8 cellular contexts compared by ENCODE assay signal in the genomic region with DNA sequence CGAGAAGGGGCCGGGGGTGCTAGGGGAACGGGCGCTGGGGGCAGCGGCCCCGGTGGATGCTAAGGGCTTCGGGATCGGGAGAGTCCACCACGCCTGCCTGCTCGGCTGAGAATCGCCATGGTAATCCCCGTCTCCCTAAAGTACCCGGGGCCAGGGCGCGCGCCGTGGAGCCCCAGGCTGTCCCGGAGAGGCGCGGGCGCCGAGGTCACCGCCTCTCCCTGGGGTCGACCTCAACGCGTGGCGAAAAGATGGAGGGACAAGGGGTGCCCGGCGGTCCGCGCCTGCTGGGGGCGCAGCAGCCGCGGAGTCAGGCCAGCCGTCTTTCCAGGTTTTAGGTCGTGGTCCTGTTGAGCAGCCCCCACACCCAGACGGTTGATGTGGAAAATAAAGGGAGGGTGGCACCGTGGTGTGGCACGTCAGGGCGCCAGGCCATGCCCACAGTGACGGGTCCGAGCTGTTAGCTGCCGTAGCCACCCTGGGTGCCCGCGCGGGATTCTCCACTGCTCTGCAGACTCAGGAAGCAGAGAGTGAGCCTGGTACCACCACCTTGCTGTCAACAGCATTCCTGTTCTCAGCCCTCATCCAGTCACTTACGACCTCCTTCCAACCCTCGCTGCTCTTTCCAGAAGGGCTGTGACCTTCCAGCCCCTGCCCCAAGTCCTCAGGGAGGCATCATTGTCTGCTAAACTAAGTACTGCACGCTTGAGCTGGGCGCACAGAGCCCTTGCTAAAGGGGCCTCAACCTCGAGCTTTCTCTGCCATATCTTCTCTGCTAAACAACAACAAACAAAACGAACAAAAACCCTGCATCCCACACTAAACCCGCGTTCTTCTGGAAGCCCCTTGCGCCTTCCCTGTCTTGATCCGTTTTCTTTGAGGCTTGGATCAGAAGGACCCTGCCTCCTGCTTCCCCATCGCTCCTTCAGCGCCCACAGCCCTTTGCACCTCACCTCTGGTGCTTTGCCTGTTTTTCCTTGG. TPM values are rescaled to one million over a fixed set of nuclear protein-coding genes. Genes with fewer than 3 reads are reported as not detected.
DNase-seq lines count a peak whose midpoint lies in the region; ATAC-seq and TF ChIP-seq lines count a peak whose summit lies in the region.

No MANE protein-coding gene starts in this region.

- no peak for TF ChIP-seq RAD21 in neural cell (conservative IDR thresholded peaks at IDR 0.05)

- TF ChIP-seq CTCF in endothelial cell (IDR thresholded peaks at IDR 0.05; ENCODE audit: unreplicated experiment): no peak
- TF ChIP-seq CTCF in neural cell (IDR thresholded peaks at IDR 0.05; ENCODE audit: poor library complexity, severe bottlenecking): peak; percentile 43

- H3K36me3 ChIP-seq in neural cell (ENCODE audit: insufficient read depth, low read length): no peaks in the 10 kb centered on the region

- peaks cover 9% of the 10 kb centered on the region for H3K4me1 Mint-ChIP-seq in endothelial cell (ENCODE audit: unreplicated experiment)

- TF ChIP-seq EP300 in neural cell (conservative IDR thresholded peaks at IDR 0.05; ENCODE audit: poor library complexity, severe bottlenecking): no peak

- H3K27ac ChIP-seq in neural cell (ENCODE audit: low read length): no peak overlapping the region

- H3K9me2 ChIP-seq in neural cell (ENCODE audit: insufficient read depth, low read length): no peaks in the 10 kb centered on the region

- peak overlapping the region; percentile 48 for H3K4me2 ChIP-seq in neural cell (ENCODE audit: low read length)

- peak overlapping the region; percentile 84 for H3K4me3 Mint-ChIP-seq in endothelial cell (ENCODE audit: unreplicated experiment)

- H2AFZ ChIP-seq in neural cell (ENCODE audit: low read depth, low read length): peak overlapping the region; percentile 95

- ATAC-seq in GM18498 (IDR thresholded peaks at IDR 0.05; ENCODE audit: unreplicated experiment): peak; percentile 34
- ATAC-seq in HG03066 (IDR thresholded peaks at IDR 0.05; ENCODE audit: low read depth, unreplicated experiment): peak; percentile 16

- H4K20me1 ChIP-seq in neural cell (ENCODE audit: insufficient read depth): no peaks in the 10 kb centered on the region

- H3K9me3 Mint-ChIP-seq in endothelial cell (ENCODE audit: unreplicated experiment): no peaks in the 10 kb centered on the region

- peak overlapping the region; percentile 85 for H3K4me3 ChIP-seq in neural cell (ENCODE audit: low read length)

- peak; percentile 14 to 17 for DNase-seq in activated CD4-positive, alpha-beta T cell treated with anti-CD3 and anti-CD28 coated beads for 4 hours
- DNase-seq in endothelial cell (ENCODE audit: low spot score) (peak; percentile 23), NCI-H2196 (lab: John Stamatoyannopoulos, UW; ENCODE audit: unreplicated experiment) (no peak), NCI-H510A treated with DMSO at 0.1 percent for 48 hours (lab: John Stamatoyannopoulos, UW) (no peak)
- no peak for DNase-seq in stimulated activated naive CD4-positive, alpha-beta T cell treated with Interleukin-2 at 50 U/mL for 16 hours (lab: John Stamatoyannopoulos, UW)

- H3K9me3 ChIP-seq in neural cell (ENCODE audit: low read length): no peaks in the 10 kb centered on the region

- H3K79me2 ChIP-seq in neural cell (replicated peaks; ENCODE audit: insufficient read depth, low read length): no peaks in the 10 kb centered on the region

- H3F3A ChIP-seq in neural cell (ENCODE audit: insufficient read depth, low read length, poor library complexity, severe bottlenecking): no peaks in the 10 kb centered on the region

- peaks cover 5% of the 10 kb centered on the region for H3K36me3 Mint-ChIP-seq in endothelial cell (ENCODE audit: low read depth, unreplicated experiment)

- H3K27ac Mint-ChIP-seq in endothelial cell (ENCODE audit: unreplicated experiment): peak overlapping the region; percentile 76

- H3K27me3 Mint-ChIP-seq in endothelial cell (ENCODE audit: unreplicated experiment): peaks cover 15% of the 10 kb centered on the region

- peak overlapping the region; percentile 78 for H3K9ac ChIP-seq in neural cell (ENCODE audit: low read length)

- H3K27me3 ChIP-seq in neural cell (ENCODE audit: insufficient read depth, low read depth, low read length): no peaks in the 10 kb centered on the region

TF ChIP-seq in neural cell, 6 proteins besides CTCF, POLR2A, EP300 and RAD21:
- TF ChIP-seq EZH2 (IDR thresholded peaks at IDR 0.05; ENCODE audit: borderline replicate concordance, insufficient read depth, low read length, poor library complexity, severe bottlenecking): no peak
- peak; percentile 77 for TF ChIP-seq MXI1 (conservative IDR thresholded peaks at IDR 0.05; ENCODE audit: poor library complexity, severe bottlenecking)
- TF ChIP-seq TAF1 (IDR thresholded peaks at IDR 0.05; ENCODE audit: low read depth): no peak
- TF ChIP-seq, protein P1, sequence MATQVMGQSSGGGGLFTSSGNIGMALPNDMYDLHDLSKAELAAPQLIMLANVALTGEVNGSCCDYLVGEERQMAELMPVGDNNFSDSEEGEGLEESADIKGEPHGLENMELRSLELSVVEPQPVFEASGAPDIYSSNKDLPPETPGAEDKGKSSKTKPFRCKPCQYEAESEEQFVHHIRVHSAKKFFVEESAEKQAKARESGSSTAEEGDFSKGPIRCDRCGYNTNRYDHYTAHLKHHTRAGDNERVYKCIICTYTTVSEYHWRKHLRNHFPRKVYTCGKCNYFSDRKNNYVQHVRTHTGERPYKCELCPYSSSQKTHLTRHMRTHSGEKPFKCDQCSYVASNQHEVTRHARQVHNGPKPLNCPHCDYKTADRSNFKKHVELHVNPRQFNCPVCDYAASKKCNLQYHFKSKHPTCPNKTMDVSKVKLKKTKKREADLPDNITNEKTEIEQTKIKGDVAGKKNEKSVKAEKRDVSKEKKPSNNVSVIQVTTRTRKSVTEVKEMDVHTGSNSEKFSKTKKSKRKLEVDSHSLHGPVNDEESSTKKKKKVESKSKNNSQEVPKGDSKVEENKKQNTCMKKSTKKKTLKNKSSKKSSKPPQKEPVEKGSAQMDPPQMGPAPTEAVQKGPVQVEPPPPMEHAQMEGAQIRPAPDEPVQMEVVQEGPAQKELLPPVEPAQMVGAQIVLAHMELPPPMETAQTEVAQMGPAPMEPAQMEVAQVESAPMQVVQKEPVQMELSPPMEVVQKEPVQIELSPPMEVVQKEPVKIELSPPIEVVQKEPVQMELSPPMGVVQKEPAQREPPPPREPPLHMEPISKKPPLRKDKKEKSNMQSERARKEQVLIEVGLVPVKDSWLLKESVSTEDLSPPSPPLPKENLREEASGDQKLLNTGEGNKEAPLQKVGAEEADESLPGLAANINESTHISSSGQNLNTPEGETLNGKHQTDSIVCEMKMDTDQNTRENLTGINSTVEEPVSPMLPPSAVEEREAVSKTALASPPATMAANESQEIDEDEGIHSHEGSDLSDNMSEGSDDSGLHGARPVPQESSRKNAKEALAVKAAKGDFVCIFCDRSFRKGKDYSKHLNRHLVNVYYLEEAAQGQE (IDR thresholded peaks at IDR 0.05; ENCODE audit: borderline replicate concordance): no peak
- TF ChIP-seq SMC3 (conservative IDR thresholded peaks at IDR 0.05; ENCODE audit: poor library complexity): no peak

RNA-seq across cellular contexts. Expression of gene SMKR1, which starts 0.7 kb away (rescaled TPM):
- total RNA-seq in endothelial cell (ENCODE audit: unreplicated experiment): not detected
- polyA plus RNA-seq in neural cell: 3.4 and 8.5 TPM in 2 replicates
- polyA minus RNA-seq in neural cell: 1.9 and 3.2 TPM in 2 replicates

Comparison
In these comparisons a context has a peak if more than half of its experiments do, and no peak if none do; other contexts are left out.
1. DNase-seq: peak in activated CD4-positive, alpha-beta T cell treated with anti-CD3 and anti-CD28 coated beads for 4 hours (2 of 2) and endothelial cell (single experiment); none in NCI-H2196 (single experiment), stimulated activated naive CD4-positive, alpha-beta T cell treated with Interleukin-2 at 50 U/mL for 16 hours (single experiment) and NCI-H510A treated with DMSO at 0.1 percent for 48 hours (single experiment).